Comparison of ENCODE assay signal across 1 cellular context in the genomic region with DNA sequence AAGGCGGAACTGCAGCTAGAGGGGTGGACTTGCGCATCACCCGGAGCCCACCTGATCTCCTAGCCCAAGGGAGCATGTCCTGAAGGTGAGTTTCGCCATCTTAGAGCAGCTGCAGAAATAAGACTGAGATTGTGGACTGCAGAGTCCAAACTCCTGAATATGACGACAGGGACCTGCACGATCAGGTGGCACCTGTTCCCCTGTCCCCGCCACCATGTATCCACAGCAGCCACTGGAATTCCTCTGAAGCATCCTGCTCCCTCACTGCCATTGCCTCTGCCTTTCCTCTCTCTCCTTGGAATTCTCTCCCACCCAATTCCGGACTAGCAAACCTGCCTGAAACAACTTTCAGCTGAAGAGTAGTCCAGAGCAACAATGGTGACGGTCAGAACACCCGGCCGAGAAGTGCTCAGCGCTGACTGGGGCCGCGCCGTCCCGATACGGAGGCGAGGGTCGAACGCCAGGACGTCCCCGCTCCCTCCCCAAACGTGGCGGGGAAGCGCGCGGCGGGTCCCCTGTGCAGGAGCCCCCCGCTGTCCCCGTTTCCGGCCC.
TF ChIP-seq lines count a peak whose summit lies in the region.

No MANE protein-coding gene starts in this region.

TF ChIP-seq in SK-N-SH, 30 proteins besides CTCF, POLR2A, EP300 and RAD21 (continued from another document):
- TF ChIP-seq, protein P1, sequence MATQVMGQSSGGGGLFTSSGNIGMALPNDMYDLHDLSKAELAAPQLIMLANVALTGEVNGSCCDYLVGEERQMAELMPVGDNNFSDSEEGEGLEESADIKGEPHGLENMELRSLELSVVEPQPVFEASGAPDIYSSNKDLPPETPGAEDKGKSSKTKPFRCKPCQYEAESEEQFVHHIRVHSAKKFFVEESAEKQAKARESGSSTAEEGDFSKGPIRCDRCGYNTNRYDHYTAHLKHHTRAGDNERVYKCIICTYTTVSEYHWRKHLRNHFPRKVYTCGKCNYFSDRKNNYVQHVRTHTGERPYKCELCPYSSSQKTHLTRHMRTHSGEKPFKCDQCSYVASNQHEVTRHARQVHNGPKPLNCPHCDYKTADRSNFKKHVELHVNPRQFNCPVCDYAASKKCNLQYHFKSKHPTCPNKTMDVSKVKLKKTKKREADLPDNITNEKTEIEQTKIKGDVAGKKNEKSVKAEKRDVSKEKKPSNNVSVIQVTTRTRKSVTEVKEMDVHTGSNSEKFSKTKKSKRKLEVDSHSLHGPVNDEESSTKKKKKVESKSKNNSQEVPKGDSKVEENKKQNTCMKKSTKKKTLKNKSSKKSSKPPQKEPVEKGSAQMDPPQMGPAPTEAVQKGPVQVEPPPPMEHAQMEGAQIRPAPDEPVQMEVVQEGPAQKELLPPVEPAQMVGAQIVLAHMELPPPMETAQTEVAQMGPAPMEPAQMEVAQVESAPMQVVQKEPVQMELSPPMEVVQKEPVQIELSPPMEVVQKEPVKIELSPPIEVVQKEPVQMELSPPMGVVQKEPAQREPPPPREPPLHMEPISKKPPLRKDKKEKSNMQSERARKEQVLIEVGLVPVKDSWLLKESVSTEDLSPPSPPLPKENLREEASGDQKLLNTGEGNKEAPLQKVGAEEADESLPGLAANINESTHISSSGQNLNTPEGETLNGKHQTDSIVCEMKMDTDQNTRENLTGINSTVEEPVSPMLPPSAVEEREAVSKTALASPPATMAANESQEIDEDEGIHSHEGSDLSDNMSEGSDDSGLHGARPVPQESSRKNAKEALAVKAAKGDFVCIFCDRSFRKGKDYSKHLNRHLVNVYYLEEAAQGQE (IDR thresholded peaks at IDR 0.05; ENCODE audit: low read depth, low read length): no peak
- TF ChIP-seq GABPA (IDR thresholded peaks at IDR 0.05; ENCODE audit: low read depth) (no peak), CHD2 (IDR thresholded peaks at IDR 0.05; ENCODE audit: low read length, partially characterized antibody) (no peak), FOSL2 (IDR thresholded peaks at IDR 0.05; ENCODE audit: borderline replicate concordance, low read depth) (no peak), RXRA (IDR thresholded peaks at IDR 0.05; ENCODE audit: borderline replicate concordance, low read depth) (no peak)
